Comparison of ENCODE assay signal across 8 cellular contexts in genomic region chr2:109218087-109218791, GRCh38.
DNase-seq lines count a peak whose midpoint lies in the region; ATAC-seq and TF ChIP-seq lines count a peak whose summit lies in the region.

No MANE protein-coding gene starts in this region.

- peaks cover 33 to 61% of the 10 kb centered on the region in 2 donors for H3K27me3 Mint-ChIP-seq in T-cell

- no peak overlapping the region for H2AFZ ChIP-seq in mesenchymal stem cell (ENCODE audit: low read depth, low read length)

- no peak overlapping the region for H3K23ac ChIP-seq in mesenchymal stem cell (ENCODE audit: low read length in 2 of 2)

- H3K79me1 ChIP-seq in mesenchymal stem cell (replicated peaks; ENCODE audit: low read length, poor library complexity, severe bottlenecking) = peaks cover 36% of the 10 kb centered on the region

- H3K4me2 ChIP-seq in mesenchymal stem cell (ENCODE audit: low read length, poor library complexity, severe bottlenecking) = no peak overlapping the region

- H4K91ac ChIP-seq in mesenchymal stem cell (ENCODE audit: low read length) = peak overlapping the region; percentile 92

- H3K4me1 ChIP-seq in mesenchymal stem cell (ENCODE audit: control insufficient read depth, insufficient read depth, low read depth, low read length) = peaks cover 16% of the 10 kb centered on the region
- H3K4me1 ChIP-seq in body of pancreas = peaks cover 9% of the 10 kb centered on the region

- peak overlapping the region; percentile 86 to 98 for H2BK12ac ChIP-seq in mesenchymal stem cell (ENCODE audit: low read length in 2 of 2)

- H3K27ac ChIP-seq in mesenchymal stem cell (ENCODE audit: low read length, poor library complexity, severe bottlenecking) (no peak overlapping the region), body of pancreas (peak overlapping the region in 1 of 4 donors; percentile 1)

- TF ChIP-seq POLR2A in body of pancreas (IDR thresholded peaks at IDR 0.05) = no peak

- H3K36me3 Mint-ChIP-seq in T-cell = no peaks in the 10 kb centered on the region

- WGBS in mesenchymal stem cell = 60% methylated on average over 2 of the region's 6 CpGs
- 41 to 44% methylated on average over 6 of the region's 6 CpGs for WGBS in body of pancreas, 2 donors

- H3K9me3 ChIP-seq in mesenchymal stem cell (ENCODE audit: control insufficient read depth, low read length) (peaks cover 3% of the 10 kb centered on the region), body of pancreas (no peaks in the 10 kb centered on the region)

- H3K27me3 ChIP-seq in mesenchymal stem cell (ENCODE audit: control insufficient read depth in 1 of 2, insufficient read depth in 1 of 2, low read length in 2 of 2) = peaks cover 3 to 14% of the 10 kb centered on the region in 2 experiments
- H3K27me3 ChIP-seq in body of pancreas = no peaks in the 10 kb centered on the region

- intact Hi-C loops in body of pancreas (cut with DNase I) = no loop called here

- H3K4me3 ChIP-seq in mesenchymal stem cell (ENCODE audit: insufficient read depth in 1 of 2, low read depth in 1 of 2, low read length in 2 of 2) (no peak overlapping the region), body of pancreas (no peak overlapping the region)

- no peak overlapping the region for H2BK5ac ChIP-seq in mesenchymal stem cell (ENCODE audit: low read depth, low read length, poor library complexity, severe bottlenecking)

- H2BK120ac ChIP-seq in mesenchymal stem cell (ENCODE audit: low read depth, low read length) = peak overlapping the region; percentile 74

- H2BK15ac ChIP-seq in mesenchymal stem cell (ENCODE audit: low read depth, poor library complexity, severe bottlenecking) = peak overlapping the region; percentile 71

- H3K9me3 Mint-ChIP-seq in T-cell = no peaks in the 10 kb centered on the region

- H3K36me3 ChIP-seq in mesenchymal stem cell (ENCODE audit: control insufficient read depth in 1 of 2, insufficient read depth in 2 of 2, low read depth in 1 of 2, low read length in 2 of 2) (peaks cover 0 to 5% of the 10 kb centered on the region in 2 experiments), body of pancreas (replicated peaks in 1 of 2; ENCODE audit: insufficient read depth in 1 of 2, low read depth in 2 of 2) (no peaks in the 10 kb centered on the region)

- H3K9ac ChIP-seq in mesenchymal stem cell (ENCODE audit: low read length) = no peak overlapping the region

- DNase-seq in DMS79 treated with DMSO at 0.1 percent for 48 hours (lab: John Stamatoyannopoulos, UW) (peak; percentile 58), T-cell (no peak), mesenchymal stem cell (peak; percentile 55), body of pancreas (no peak), HPDE6-E6E7 (ENCODE audit: extremely low spot score) (no peak)

- ATAC-seq in GM21529 (IDR thresholded peaks at IDR 0.05; ENCODE audit: unreplicated experiment) (peak; percentile 58), T-cell (replicated peaks in 1 of 4) (no peak), HG03039 (IDR thresholded peaks at IDR 0.05; ENCODE audit: unreplicated experiment) (no peak), HG03135 (IDR thresholded peaks at IDR 0.05; ENCODE audit: unreplicated experiment) (no peak), body of pancreas (no peak)

- no peak for TF ChIP-seq CTCF in body of pancreas (IDR thresholded peaks at IDR 0.05)

- peaks cover 57 to 59% (median 59%) of the 10 kb centered on the region in 3 donors for H3K4me1 Mint-ChIP-seq in T-cell

- H3K4me3 Mint-ChIP-seq in T-cell = peak overlapping the region; percentile 45 to 78 (median 48)

- no peak overlapping the region for H2AK5ac ChIP-seq in mesenchymal stem cell (ENCODE audit: low read length, severe bottlenecking)

- H3K27ac Mint-ChIP-seq in T-cell = peak overlapping the region in 1 of 2 donors; percentile 19

- peak overlapping the region; percentile 69 for H4K8ac ChIP-seq in mesenchymal stem cell (ENCODE audit: low read length)

- CTCF ChIA-PET in T-cell (lab: Charles Lee) = interaction anchor here in 1 of 2 donors (1.0 kb wide), 1 partner anchor 16 kb away, joined by 3 read pairs; no protein-coding TSS in a partner anchor

- H3K4ac ChIP-seq in mesenchymal stem cell (ENCODE audit: low read depth in 1 of 2, low read length in 2 of 2) = peak overlapping the region; percentile 52 to 73

- peak overlapping the region in 1 of 2 experiments; percentile 14 for H3K14ac ChIP-seq in mesenchymal stem cell (ENCODE audit: low read length in 2 of 2)

- peak overlapping the region; percentile 80 to 93 for H3K18ac ChIP-seq in mesenchymal stem cell (ENCODE audit: low read depth in 1 of 2, low read length in 2 of 2)

- POLR2A ChIA-PET in T-cell (lab: Charles Lee) = no interaction called here

Comparison
In these comparisons a context has a peak if more than half of its experiments do, and no peak if none do; other contexts are left out.
1. DNase-seq: peak in DMS79 treated with DMSO at 0.1 percent for 48 hours (single experiment) and mesenchymal stem cell (single experiment); none in T-cell (0 of 34), body of pancreas (0 of 4) and HPDE6-E6E7 (single experiment).